ENCODE assay signal across 17 cellular contexts in genomic region chr2:232482301-232483238, GRCh38. TPM values are rescaled to one million over a fixed set of nuclear protein-coding genes. Genes with fewer than 3 reads are reported as not detected.
"Had no signal": no experiment of that assay in that cellular context is flagged by ENCODE, and none has a peak within 500 bp of the region (broad histone marks: within the 10 kb centered on the region; RNA-seq: fewer than 3 reads in every experiment).

No MANE protein-coding gene starts in this region.

- H3K36me3 ChIP-seq: neutrophil, transverse colon had no signal

- H3K4me3 ChIP-seq: smooth muscle cell, transverse colon had no signal

- FAIRE-seq: frontal cortex had no signal

- H3K4me2 ChIP-seq: smooth muscle cell had no signal

- H3K27ac ChIP-seq: neutrophil, transverse colon had no signal

- DNase-seq: activated CD4-positive, alpha-beta T cell treated with anti-CD3 and anti-CD28 coated beads for 1 hour; activated CD4-positive, alpha-beta T cell treated with anti-CD3 and anti-CD28 coated beads, Interleukin-2, amount 50 U/mL, for 4 hours; activated T-cell treated with anti-CD3 and anti-CD28 coated beads, Interleukin-2, amount 50 U/mL, for 24 hours; cerebellar nuclear complex; effector memory CD8-positive, alpha-beta T cell; immature natural killer cell; mammary epithelial cell; naive thymus-derived CD4-positive, alpha-beta T cell; stimulated activated naive CD8-positive, alpha-beta T cell treated with anti-CD3 and anti-CD28 coated beads, Interleukin-15, Interleukin-2, amounts not matched to agents 100 U/mL and 50 U/mL, for 24 hours; transverse colon had no signal

- H3K9me3 ChIP-seq: neutrophil, transverse colon had no signal

- ATAC-seq: effector memory CD8-positive, alpha-beta T cell; naive thymus-derived CD4-positive, alpha-beta T cell; stimulated activated naive CD8-positive, alpha-beta T cell treated with anti-CD3 and anti-CD28 coated beads, Interleukin-15, Interleukin-2, amounts not matched to agents 100 U/mL and 50 U/mL, for 24 hours had no signal

RNA-seq across cellular contexts. Expression of gene ECEL1, which starts 5.1 kb away (rescaled TPM):
- total RNA-seq: epithelial cell of proximal tubule; mammary epithelial cell; mononuclear cell; naive thymus-derived CD4-positive, alpha-beta T cell; SK-MEL-5; smooth muscle cell; transverse colon had no signal
- polyA plus RNA-seq: aorta; immature natural killer cell; mammary epithelial cell; naive thymus-derived CD4-positive, alpha-beta T cell; smooth muscle cell had no signal

RNA-seq across cellular contexts. Expression of gene ALPI, which starts 26.6 kb away (rescaled TPM):
- total RNA-seq: aorta; epithelial cell of proximal tubule; frontal cortex; mammary epithelial cell; mononuclear cell; naive thymus-derived CD4-positive, alpha-beta T cell; SK-MEL-5; smooth muscle cell had no signal
- polyA plus RNA-seq: immature natural killer cell; mammary epithelial cell; naive thymus-derived CD4-positive, alpha-beta T cell; smooth muscle cell had no signal

RNA-seq across cellular contexts. Expression of gene PRSS56, which starts 37.6 kb away (rescaled TPM):
- total RNA-seq: aorta; epithelial cell of proximal tubule; mammary epithelial cell; mononuclear cell; naive thymus-derived CD4-positive, alpha-beta T cell; SK-MEL-5; smooth muscle cell; transverse colon had no signal
- polyA plus RNA-seq: aorta; immature natural killer cell; mammary epithelial cell; naive thymus-derived CD4-positive, alpha-beta T cell; smooth muscle cell had no signal

RNA-seq across cellular contexts. Expression of gene CHRND, which starts 43.4 kb away (rescaled TPM):
- total RNA-seq: aorta; epithelial cell of proximal tubule; frontal cortex; mammary epithelial cell; mononuclear cell; naive thymus-derived CD4-positive, alpha-beta T cell; smooth muscle cell; transverse colon had no signal
- polyA plus RNA-seq: aorta, immature natural killer cell, mammary epithelial cell, smooth muscle cell had no signal

RNA-seq across cellular contexts. Expression of gene CHRNG, which starts 56.9 kb away (rescaled TPM):
- total RNA-seq: aorta; epithelial cell of proximal tubule; frontal cortex; mammary epithelial cell; mononuclear cell; naive thymus-derived CD4-positive, alpha-beta T cell; SK-MEL-5; smooth muscle cell; transverse colon had no signal
- polyA plus RNA-seq: aorta, immature natural killer cell, mammary epithelial cell, smooth muscle cell had no signal
